ENCODE assay signal across 16 cellular contexts in the genomic region with DNA sequence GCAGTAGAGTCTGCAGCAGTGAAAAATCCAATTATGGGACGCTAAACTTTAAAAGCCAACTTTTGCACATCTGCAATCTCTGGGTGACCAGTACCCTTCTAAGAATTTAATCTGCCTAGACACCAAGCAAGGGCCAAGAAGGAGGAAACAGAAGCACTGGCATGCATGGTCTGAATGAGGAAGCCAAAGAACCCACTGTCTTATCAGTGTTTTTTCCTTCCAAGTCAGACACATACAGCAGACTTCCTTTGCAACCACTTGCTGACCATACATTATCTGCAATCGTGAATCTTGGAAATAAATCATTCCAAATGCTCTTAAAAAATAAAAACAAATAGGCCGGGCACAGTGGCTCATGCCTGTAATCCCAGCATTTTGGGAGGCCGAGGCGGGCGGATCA.
DNase-seq lines count a peak whose midpoint lies in the region; ATAC-seq and TF ChIP-seq lines count a peak whose summit lies in the region.
"Had no signal": no experiment of that assay in that cellular context is flagged by ENCODE, and none has a peak within 500 bp of the region (broad histone marks: within the 10 kb centered on the region; RNA-seq: fewer than 3 reads in every experiment).

No MANE protein-coding gene starts in this region.

- no peak overlapping the region for H3K27ac ChIP-seq in mesenchymal stem cell (ENCODE audit: low read length, poor library complexity, severe bottlenecking)
- no peak overlapping the region for H3K27ac ChIP-seq in heart right ventricle
- H3K27ac ChIP-seq in caudate nucleus (ENCODE audit: low read depth, low read length) = no peak overlapping the region

- peaks cover 4% of the 10 kb centered on the region for H3K9me3 Mint-ChIP-seq in osteocyte (ENCODE audit: unreplicated experiment)
- H3K9me3 Mint-ChIP-seq: CD4-positive, alpha-beta memory T cell had no signal

- no peak overlapping the region for H2AK5ac ChIP-seq in mesenchymal stem cell (ENCODE audit: low read length, severe bottlenecking)

- no peaks in the 10 kb centered on the region for H3K79me1 ChIP-seq in mesenchymal stem cell (replicated peaks; ENCODE audit: low read length, poor library complexity, severe bottlenecking)

- no peak overlapping the region for H2BK5ac ChIP-seq in mesenchymal stem cell (ENCODE audit: low read depth, low read length, poor library complexity, severe bottlenecking)

- intact Hi-C loops in heart right ventricle (cut with DNase I) = no loop called here

- no peaks in the 10 kb centered on the region for H3K27me3 Mint-ChIP-seq in osteocyte (ENCODE audit: unreplicated experiment)
- H3K27me3 Mint-ChIP-seq: B cell; CD4-positive, alpha-beta memory T cell had no signal

- H3K36me3 Mint-ChIP-seq in osteocyte (ENCODE audit: unreplicated experiment) = peaks cover 2% of the 10 kb centered on the region
- H3K36me3 Mint-ChIP-seq: CD4-positive, alpha-beta memory T cell had no signal

- TF ChIP-seq CTCF in NB4 (IDR thresholded peaks at IDR 0.05; ENCODE audit: low read depth, low read length) = no peak
- TF ChIP-seq CTCF in heart right ventricle (IDR thresholded peaks at IDR 0.05) = no peak
- no peak for TF ChIP-seq CTCF in osteocyte (IDR thresholded peaks at IDR 0.05)

- no peaks in the 10 kb centered on the region for H3K9me3 ChIP-seq in mesenchymal stem cell (ENCODE audit: control insufficient read depth, low read length)
- no peaks in the 10 kb centered on the region for H3K9me3 ChIP-seq in heart right ventricle

- H3K4me1 ChIP-seq in mesenchymal stem cell (ENCODE audit: control insufficient read depth, insufficient read depth, low read depth, low read length) (peaks cover 2% of the 10 kb centered on the region), heart right ventricle (no peaks in the 10 kb centered on the region)

- no peak overlapping the region for H3K9ac ChIP-seq in mesenchymal stem cell (ENCODE audit: low read length)

- no peak overlapping the region for H3K14ac ChIP-seq in mesenchymal stem cell (ENCODE audit: low read length in 2 of 2)

- H3K27ac Mint-ChIP-seq in osteocyte (ENCODE audit: unreplicated experiment) = no peak overlapping the region
- H3K27ac Mint-ChIP-seq: B cell had no signal

- no peak overlapping the region for H3K4ac ChIP-seq in mesenchymal stem cell (ENCODE audit: low read depth in 1 of 2, low read length in 2 of 2)

- no peak overlapping the region for H2BK120ac ChIP-seq in mesenchymal stem cell (ENCODE audit: low read depth, low read length)

- no peak overlapping the region for H3K4me2 ChIP-seq in mesenchymal stem cell (ENCODE audit: low read length, poor library complexity, severe bottlenecking)

- 85% methylated on average over 2 of the region's 6 CpGs for whole genome bisulfite sequencing in mesenchymal stem cell
- WGBS in heart right ventricle, 2 donors = 66 to 79% methylated on average over 6 of the region's 6 CpGs

- H2BK15ac ChIP-seq in mesenchymal stem cell (ENCODE audit: low read depth, poor library complexity, severe bottlenecking) = no peak overlapping the region

- no peak for TF ChIP-seq POLR2A in NB4 (IDR thresholded peaks at IDR 0.05; ENCODE audit: extremely low read depth, insufficient read length)

- no peak overlapping the region for H3K18ac ChIP-seq in mesenchymal stem cell (ENCODE audit: low read depth in 1 of 2, low read length in 2 of 2)

- no peak overlapping the region for H2BK12ac ChIP-seq in mesenchymal stem cell (ENCODE audit: low read length in 2 of 2)

- H3K4me1 Mint-ChIP-seq in osteocyte (ENCODE audit: unreplicated experiment) = peaks cover 16% of the 10 kb centered on the region
- H3K4me1 Mint-ChIP-seq: B cell; CD4-positive, alpha-beta memory T cell had no signal

- H3K4me3 Mint-ChIP-seq in osteocyte (ENCODE audit: unreplicated experiment) = no peak overlapping the region
- H3K4me3 Mint-ChIP-seq: B cell; CD4-positive, alpha-beta memory T cell had no signal

- H3K27me3 ChIP-seq in mesenchymal stem cell (ENCODE audit: control insufficient read depth in 1 of 2, insufficient read depth in 1 of 2, low read length in 2 of 2) = no peaks in the 10 kb centered on the region
- H3K27me3 ChIP-seq in heart right ventricle = no peaks in the 10 kb centered on the region

- no peak overlapping the region for H4K91ac ChIP-seq in mesenchymal stem cell (ENCODE audit: low read length)

- no peak overlapping the region for H4K8ac ChIP-seq in mesenchymal stem cell (ENCODE audit: low read length)

- no peak overlapping the region for H3K23ac ChIP-seq in mesenchymal stem cell (ENCODE audit: low read length in 2 of 2)

- no peak overlapping the region for H2AFZ ChIP-seq in mesenchymal stem cell (ENCODE audit: low read depth, low read length)

- H3K36me3 ChIP-seq in mesenchymal stem cell (ENCODE audit: control insufficient read depth in 1 of 2, insufficient read depth in 2 of 2, low read depth in 1 of 2, low read length in 2 of 2) (peaks cover 0 to 8% of the 10 kb centered on the region in 2 experiments), heart right ventricle (no peaks in the 10 kb centered on the region)

- peak; percentile 68 for DNase-seq in GDM1 (lab: John Stamatoyannopoulos, UW)
- peak; percentile 3 for DNase-seq in NB4 (ENCODE audit: low read depth)
- DNase-seq in amniotic epithelial cell (ENCODE audit: low read depth) = peak; percentile 81
- DNase-seq in mesenchymal stem cell = peak; percentile 26
- no peak for DNase-seq in heart right ventricle
- DNase-seq in osteocyte (ENCODE audit: extremely low spot score, unreplicated experiment) = no peak
- no peak for DNase-seq in caudate nucleus (lab: John Stamatoyannopoulos, UW)
- DNase-seq: CD4-positive, alpha-beta memory T cell; DND-41; MM.1S; NCI-H1417 treated with DMSO at 0.1 percent for 48 hours; NCI-H2029; NCI-H510A treated with DMSO at 0.1 percent for 48 hours; SIG-M5 had no signal

- ATAC-seq in heart right ventricle (no peak), HG03521 (IDR thresholded peaks at IDR 0.05; ENCODE audit: unreplicated experiment) (no peak)

- H3K4me3 ChIP-seq in NB4 (ENCODE audit: low read depth, low read length) (no peak overlapping the region), mesenchymal stem cell (ENCODE audit: insufficient read depth in 1 of 2, low read depth in 1 of 2, low read length in 2 of 2) (no peak overlapping the region), heart right ventricle (no peak overlapping the region)

Comparison
In these comparisons a context has a peak if more than half of its experiments do, and no peak if none do; other contexts are left out.
1. DNase-seq: peak in GDM1 (single experiment), NB4 (single experiment), amniotic epithelial cell (single experiment) and mesenchymal stem cell (single experiment); none in heart right ventricle (0 of 2), osteocyte (single experiment) and caudate nucleus (0 of 61).